37 cellular contexts compared by ENCODE assay signal in genomic region chr1:93501399-93501798, GRCh38.
"Had no signal": no experiment of that assay in that cellular context is flagged by ENCODE, and none has a peak within 500 bp of the region (broad histone marks: within the 10 kb centered on the region; RNA-seq: fewer than 3 reads in every experiment).

No MANE protein-coding gene starts in this region.

- H3K4me3 Mint-ChIP-seq: activated CD4-positive, alpha-beta memory T cell treated with anti-CD3 and anti-CD28 coated beads, Interleukin-2, amount 10 ng/mL, durations not matched to agents 7 days and 5 days; activated CD8-positive, alpha-beta memory T cell treated with anti-CD3 and anti-CD28 coated beads, Interleukin-2, amount 10 ng/mL, durations not matched to agents 7 days and 5 days; activated naive CD8-positive, alpha-beta T cell treated with anti-CD3 and anti-CD28 coated beads for 36 hours; activated T-helper 17 cell treated with anti-CD3 and anti-CD28 coated beads, Interleukin-2, amount 50 U/mL, for 72 hours; central memory CD8-positive, alpha-beta T cell; T-helper 1 cell treated with Interleukin-12 subunit alpha and Interleukin-12 subunit beta and Interleukin-4 antibody, amounts not matched to agents 30 μg/mL and 1 μg/mL, for 36 hours; T-helper 2 cell treated with Interferon-gamma antibody and Interleukin-4, amounts not matched to agents 5 μg/mL and 100 μg/mL, for 36 hours had no signal

- H3K4me1 Mint-ChIP-seq: activated CD4-positive, alpha-beta memory T cell treated with anti-CD3 and anti-CD28 coated beads, Interleukin-2, amount 10 ng/mL, durations not matched to agents 7 days and 5 days; activated CD8-positive, alpha-beta memory T cell treated with anti-CD3 and anti-CD28 coated beads, Interleukin-2, amount 10 ng/mL, durations not matched to agents 7 days and 5 days; activated naive CD8-positive, alpha-beta T cell treated with anti-CD3 and anti-CD28 coated beads for 36 hours; activated T-helper 17 cell treated with anti-CD3 and anti-CD28 coated beads, Interleukin-2, amount 50 U/mL, for 72 hours; central memory CD8-positive, alpha-beta T cell had no signal

- H3K9me3 ChIP-seq: MG63, SJCRH30, SK-N-SH had no signal

- H3K27ac ChIP-seq: brain microvascular endothelial cell, cardiac muscle cell, PC-9, RWPE1, SJCRH30, WERI-Rb-1 had no signal

- H3K27me3 Mint-ChIP-seq: activated naive CD8-positive, alpha-beta T cell treated with anti-CD3 and anti-CD28 coated beads for 36 hours; activated T-helper 17 cell treated with anti-CD3 and anti-CD28 coated beads, Interleukin-2, amount 50 U/mL, for 72 hours had no signal

- H3K4me1 ChIP-seq: SJCRH30 had no signal

- H3K27ac Mint-ChIP-seq: activated CD4-positive, alpha-beta memory T cell treated with anti-CD3 and anti-CD28 coated beads, Interleukin-2, amount 10 ng/mL, durations not matched to agents 7 days and 5 days; activated CD8-positive, alpha-beta memory T cell treated with anti-CD3 and anti-CD28 coated beads, Interleukin-2, amount 10 ng/mL, durations not matched to agents 7 days and 5 days; activated naive CD8-positive, alpha-beta T cell treated with anti-CD3 and anti-CD28 coated beads for 36 hours; activated T-helper 17 cell treated with anti-CD3 and anti-CD28 coated beads, Interleukin-2, amount 50 U/mL, for 72 hours; T-helper 1 cell treated with Interleukin-12 subunit alpha and Interleukin-12 subunit beta and Interleukin-4 antibody, amounts not matched to agents 30 μg/mL and 1 μg/mL, for 36 hours; T-helper 2 cell treated with Interferon-gamma antibody and Interleukin-4, amounts not matched to agents 5 μg/mL and 100 μg/mL, for 36 hours had no signal

- ATAC-seq: activated CD8-positive, alpha-beta memory T cell treated with anti-CD3 and anti-CD28 coated beads, Interleukin-2, amount 10 ng/mL, durations not matched to agents 7 days and 5 days; activated T-helper 17 cell treated with anti-CD3 and anti-CD28 coated beads, Interleukin-2, amount 50 U/mL, for 72 hours had no signal

- H3K36me3 Mint-ChIP-seq: activated CD8-positive, alpha-beta memory T cell treated with anti-CD3 and anti-CD28 coated beads, Interleukin-2, amount 10 ng/mL, durations not matched to agents 7 days and 5 days; activated naive CD8-positive, alpha-beta T cell treated with anti-CD3 and anti-CD28 coated beads for 36 hours had no signal

- H3K4me3 ChIP-seq: cardiac muscle cell, MG63, PC-9, SJCRH30 had no signal

- H2AFZ ChIP-seq: PC-9 had no signal

- FAIRE-seq: RCC 7860 had no signal

- H3K9me3 Mint-ChIP-seq: activated CD4-positive, alpha-beta memory T cell treated with anti-CD3 and anti-CD28 coated beads, Interleukin-2, amount 10 ng/mL, durations not matched to agents 7 days and 5 days; activated naive CD8-positive, alpha-beta T cell treated with anti-CD3 and anti-CD28 coated beads for 36 hours; activated T-helper 17 cell treated with anti-CD3 and anti-CD28 coated beads, Interleukin-2, amount 50 U/mL, for 72 hours; central memory CD8-positive, alpha-beta T cell; T-helper 1 cell treated with Interleukin-12 subunit alpha and Interleukin-12 subunit beta and Interleukin-4 antibody, amounts not matched to agents 30 μg/mL and 1 μg/mL, for 36 hours; T-helper 2 cell treated with Interferon-gamma antibody and Interleukin-4, amounts not matched to agents 5 μg/mL and 100 μg/mL, for 36 hours had no signal

- H3K27me3 ChIP-seq: brain microvascular endothelial cell, cardiac muscle cell, MG63, SJCRH30 had no signal

- H3K36me3 ChIP-seq: brain microvascular endothelial cell, cardiac muscle cell, MG63 had no signal

- DNase-seq: activated CD4-positive, alpha-beta memory T cell treated with anti-CD3 and anti-CD28 coated beads, Interleukin-2, amount 10 ng/mL, durations not matched to agents 7 days and 5 days; activated CD4-positive, alpha-beta T cell treated with anti-CD3 and anti-CD28 coated beads for 1 hour; activated CD4-positive, alpha-beta T cell treated with anti-CD3 and anti-CD28 coated beads for 48 hours; activated CD4-positive, CD25-positive, alpha-beta regulatory T cell; activated CD8-positive, alpha-beta memory T cell treated with anti-CD3 and anti-CD28 coated beads for 24 hours; activated CD8-positive, alpha-beta memory T cell treated with anti-CD3 and anti-CD28 coated beads, Interleukin-2, amount 10 ng/mL, durations not matched to agents 7 days and 5 days; activated CD8-positive, alpha-beta memory T cell treated with anti-CD3 and anti-CD28 coated beads, Interleukin-2, amount 50 U/mL, for 48 hours; activated effector memory CD4-positive, alpha-beta T cell treated with anti-CD3 and anti-CD28 coated beads, Interleukin-2, amount 50 U/mL, for 16 hours; activated naive CD4-positive, alpha-beta T cell; activated naive CD4-positive, alpha-beta T cell treated with anti-CD3 and anti-CD28 coated beads, Interleukin-2, amount 50 U/mL, for 16 hours; activated naive CD8-positive, alpha-beta T cell treated with anti-CD3 and anti-CD28 coated beads for 36 hours; activated T-cell treated with anti-CD3 and anti-CD28 coated beads, Interleukin-2, amount 50 U/mL, for 48 hours; amniotic stem cell; aorta; brain microvascular endothelial cell; Kasumi-1; KG1; MG63; NCI-H1048; NCI-H1105 treated with DMSO at 0.1 percent for 48 hours; NCI-H1436; NCI-H1694; NCI-H1930; NCI-H345; NCI-H524 treated with DMSO at 0.1 percent for 48 hours; PC-9; Right ventricle myocardium superior; SJCRH30; SK-N-SH; WERI-Rb-1 had no signal

- H3K4me2 ChIP-seq: PC-9, SK-N-SH had no signal

- H3K9me2 ChIP-seq: SK-N-SH had no signal

- H3K9ac ChIP-seq: SK-N-SH had no signal
